ENCODE assay signal across 9 cellular contexts in the genomic region with DNA sequence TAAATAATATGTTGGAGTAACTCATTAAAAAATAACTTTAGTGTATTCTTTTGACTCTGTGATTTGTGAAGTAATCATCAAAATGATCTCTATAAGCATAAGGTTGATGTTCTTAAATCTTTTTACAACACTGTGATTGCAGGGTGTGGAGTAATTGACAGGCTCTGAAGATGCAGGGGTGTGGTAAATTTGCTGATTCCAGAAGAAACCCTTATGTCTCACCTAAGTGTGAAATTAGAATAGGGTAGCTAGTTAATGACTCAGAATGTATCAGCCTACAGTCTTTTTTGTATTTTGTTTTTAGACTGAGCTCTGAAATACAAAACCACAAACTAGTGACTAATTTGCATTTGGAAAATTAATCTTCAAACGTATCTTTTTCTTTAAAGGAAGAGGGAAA. TPM values are rescaled to one million over a fixed set of nuclear protein-coding genes. Genes with fewer than 3 reads are reported as not detected.
A peak's percentile ranks its signal among the peaks of the same experiment; 100 is the strongest.
DNase-seq lines count a peak whose midpoint lies in the region; ATAC-seq and TF ChIP-seq lines count a peak whose summit lies in the region.
"Had no signal": no experiment of that assay in that cellular context is flagged by ENCODE, and none has a peak within 500 bp of the region (broad histone marks: within the 10 kb centered on the region; RNA-seq: fewer than 3 reads in every experiment).

No MANE protein-coding gene starts in this region.

- ATAC-seq in CD4-positive, CD25-positive, alpha-beta regulatory T cell (ENCODE audit: low read depth in 2 of 2), result peak; percentile 73 to 76
- peak; percentile 54 for ATAC-seq in GM19043 (IDR thresholded peaks at IDR 0.05; ENCODE audit: low read depth, unreplicated experiment)
- peak; percentile 68 for ATAC-seq in HG03159 (IDR thresholded peaks at IDR 0.05; ENCODE audit: unreplicated experiment)
- no peak for ATAC-seq in Right ventricle myocardium inferior
- ATAC-seq: Panc1 had no signal

- H3K4me3 Mint-ChIP-seq in CD4-positive, CD25-positive, alpha-beta regulatory T cell, result peak overlapping the region; percentile 8 to 93 (median 74)

- H3K4me1 Mint-ChIP-seq in CD4-positive, CD25-positive, alpha-beta regulatory T cell, result peaks cover 56 to 82% (median 73%) of the 10 kb centered on the region in 4 donors

- 10 to 28% methylated on average over 1 of the region's 1 CpG for WGBS in sigmoid colon, 2 donors

- peak overlapping the region; percentile 29 for H3K4me3 ChIP-seq in CD4-positive, CD25-positive, alpha-beta regulatory T cell (ENCODE audit: low read depth, low read length)
- no peak overlapping the region for H3K4me3 ChIP-seq in astrocyte of the spinal cord (ENCODE audit: low read depth, low read length)
- no peak overlapping the region for H3K4me3 ChIP-seq in sigmoid colon
- no peak overlapping the region for H3K4me3 ChIP-seq in uterus

- no peaks in the 10 kb centered on the region for H3K9me3 ChIP-seq in CD4-positive, CD25-positive, alpha-beta regulatory T cell (ENCODE audit: control insufficient read depth in 2 of 2, low read length in 2 of 2)
- no peaks in the 10 kb centered on the region for H3K9me3 ChIP-seq in sigmoid colon
- H3K9me3 ChIP-seq in uterus, result no peaks in the 10 kb centered on the region

- peaks cover 11% of the 10 kb centered on the region for H3K36me3 Mint-ChIP-seq in CD4-positive, CD25-positive, alpha-beta regulatory T cell

- TF ChIP-seq CTCF in astrocyte of the spinal cord (IDR thresholded peaks at IDR 0.05; ENCODE audit: low read depth, low read length) (no peak), sigmoid colon (IDR thresholded peaks at IDR 0.05) (no peak), uterus (IDR thresholded peaks at IDR 0.05) (no peak)

- peaks cover 57% of the 10 kb centered on the region for H3K4me1 ChIP-seq in CD4-positive, CD25-positive, alpha-beta regulatory T cell (ENCODE audit: control insufficient read depth, insufficient read depth, low read length, poor library complexity, severe bottlenecking)
- H3K4me1 ChIP-seq in sigmoid colon, result peaks cover 0 to 59% (median 36%) of the 10 kb centered on the region in 4 donors
- no peaks in the 10 kb centered on the region for H3K4me1 ChIP-seq in uterus

- intact Hi-C loops in sigmoid colon (cut with DNase I) (no loop called here), uterus (cut with DNase I; ENCODE audit: low total_unique reads) (no loop called here), Right ventricle myocardium inferior (cut with DNase I) (no loop called here)

- in situ Hi-C loops in astrocyte of the spinal cord (cut with HindIII; ENCODE audit: low sequenced_read_pairs), result no loop called here

- no peak for TF ChIP-seq POLR2A in sigmoid colon (IDR thresholded peaks at IDR 0.05)
- TF ChIP-seq POLR2A in uterus (IDR thresholded peaks at IDR 0.05), result no peak

- H3K36me3 ChIP-seq in CD4-positive, CD25-positive, alpha-beta regulatory T cell (ENCODE audit: control insufficient read depth, insufficient read depth, low read length), result peaks cover 3% of the 10 kb centered on the region
- peaks cover 0 to under 1% (median 0%) of the 10 kb centered on the region in 4 donors for H3K36me3 ChIP-seq in sigmoid colon
- H3K36me3 ChIP-seq in uterus, result no peaks in the 10 kb centered on the region

- H3K27ac Mint-ChIP-seq in CD4-positive, CD25-positive, alpha-beta regulatory T cell, result peak overlapping the region; percentile 5 to 85 (median 58)

- no peak for TF ChIP-seq EP300 in sigmoid colon (IDR thresholded peaks at IDR 0.05)

- peak in 1 of 3 donors; percentile 56 for DNase-seq in CD4-positive, CD25-positive, alpha-beta regulatory T cell
- DNase-seq in astrocyte of the spinal cord (ENCODE audit: low read depth, low spot score) (peak; percentile 40), sigmoid colon (no peak), uterus (no peak), NCI-H146 treated with DMSO at 0.1 percent for 48 hours (lab: John Stamatoyannopoulos, UW; ENCODE audit: unreplicated experiment) (no peak), Right ventricle myocardium inferior (ENCODE audit: missing footprints) (no peak)

- H3K27ac ChIP-seq in CD4-positive, CD25-positive, alpha-beta regulatory T cell (ENCODE audit: insufficient read depth, low read length, poor library complexity, severe bottlenecking), result peak overlapping the region; percentile 18
- H3K27ac ChIP-seq in sigmoid colon, result no peak overlapping the region
- H3K27ac ChIP-seq in uterus, result no peak overlapping the region

- no peaks in the 10 kb centered on the region for H3K9me3 Mint-ChIP-seq in CD4-positive, CD25-positive, alpha-beta regulatory T cell

- no peaks in the 10 kb centered on the region for H3K27me3 Mint-ChIP-seq in CD4-positive, CD25-positive, alpha-beta regulatory T cell

- H3K27me3 ChIP-seq in CD4-positive, CD25-positive, alpha-beta regulatory T cell (ENCODE audit: control insufficient read depth, insufficient read depth, low read length), result no peaks in the 10 kb centered on the region
- H3K27me3 ChIP-seq in sigmoid colon (no peaks in the 10 kb centered on the region), uterus (no peaks in the 10 kb centered on the region)

RNA-seq across cellular contexts. Expression of a gene that starts 5.9 kb away (rescaled TPM):
- total RNA-seq in CD4-positive, CD25-positive, alpha-beta regulatory T cell, result 64.4 TPM
- 10 to 100 TPM in 2 of 4 donors, 1 to 10 TPM in 2; 5.5 to 17.3 (median 9.9) TPM for polyA plus RNA-seq in CD4-positive, CD25-positive, alpha-beta regulatory T cell
- total RNA-seq in sigmoid colon (10 to 100 TPM; 23.2 to 41.0 (median 30.0) TPM), uterus (100 to 1,000 TPM in 1 of 4 donors, 10 to 100 TPM in 3; 39.1 to 243 (median 69.5) TPM), Right ventricle myocardium inferior (10.5 TPM)
- polyA plus RNA-seq in sigmoid colon, result 10 to 100 TPM in 1 of 3 donors, 1 to 10 TPM in 2; 5.5 to 12.6 (median 8.4) TPM

RNA-seq across cellular contexts. Expression of a gene that starts 44.5 kb away (rescaled TPM):
- total RNA-seq in CD4-positive, CD25-positive, alpha-beta regulatory T cell, result 43.8 TPM
- polyA plus RNA-seq in CD4-positive, CD25-positive, alpha-beta regulatory T cell, result 10 to 100 TPM; 57.9 to 79.2 (median 64.5) TPM
- total RNA-seq in sigmoid colon, result 10 to 100 TPM; 32.6 to 68.0 (median 56.8) TPM
- 100 to 1,000 TPM in 1 of 3 donors, 10 to 100 TPM in 2; 71.5 to 113 (median 78.1) TPM for polyA plus RNA-seq in sigmoid colon
- total RNA-seq in uterus, result 10 to 100 TPM; 20.2 to 57.7 (median 37.8) TPM
- total RNA-seq in Right ventricle myocardium inferior, result 121 TPM

RNA-seq across cellular contexts. Expression of a gene that starts 45.9 kb away (rescaled TPM):
- 9.2 TPM for total RNA-seq in CD4-positive, CD25-positive, alpha-beta regulatory T cell
- polyA plus RNA-seq in CD4-positive, CD25-positive, alpha-beta regulatory T cell, result 1 to 10 TPM; 4.0 to 5.5 (median 5.2) TPM
- total RNA-seq in sigmoid colon, result 1 to 10 TPM; 2.8 to 6.8 (median 4.3) TPM
- polyA plus RNA-seq in sigmoid colon, result 1 to 10 TPM in 2 of 3 donors, under 1 TPM in 1; 0.46 to 2.5 (median 2.4) TPM
- total RNA-seq in uterus, result 10 to 100 TPM in 1 of 4 donors, 1 to 10 TPM in 3; 6.9 to 25.7 (median 9.0) TPM
- total RNA-seq in Right ventricle myocardium inferior, result 3.5 TPM
